Comparison of ENCODE assay signal across 8 cellular contexts in genomic region chr7:97026705-97027426, GRCh38. TPM values are rescaled to one million over a fixed set of nuclear protein-coding genes. Genes with fewer than 3 reads are reported as not detected.
DNase-seq lines count a peak whose midpoint lies in the region; ATAC-seq and TF ChIP-seq lines count a peak whose summit lies in the region.

No MANE protein-coding gene starts in this region.

- WGBS in tibial nerve, 2 donors, result 35 to 39% methylated on average over 17 of the region's 17 CpGs

- H3K27ac ChIP-seq in tibial nerve, result no peak overlapping the region

- no peak overlapping the region for H3K27ac Mint-ChIP-seq in activated CD4-positive, alpha-beta T cell treated with anti-CD3 and anti-CD28 coated beads, Interleukin-2, amount 10 ng/mL, durations not matched to agents 24 days and 14 days
- H3K27ac Mint-ChIP-seq in WTC11, result no peak overlapping the region

- peaks cover 0 to 51% (median 17%) of the 10 kb centered on the region in 4 donors for H3K4me1 ChIP-seq in tibial nerve

- no peak for TF ChIP-seq POLR2A in tibial nerve (IDR thresholded peaks at IDR 0.05)

- H3K4me3 Mint-ChIP-seq in activated CD4-positive, alpha-beta T cell treated with anti-CD3 and anti-CD28 coated beads, Interleukin-2, amount 10 ng/mL, durations not matched to agents 24 days and 14 days, result peak overlapping the region; percentile 41
- H3K4me3 Mint-ChIP-seq in WTC11, result peak overlapping the region; percentile 66

- H3K9me3 Mint-ChIP-seq in activated CD4-positive, alpha-beta T cell treated with anti-CD3 and anti-CD28 coated beads, Interleukin-2, amount 10 ng/mL, durations not matched to agents 24 days and 14 days, result peaks cover 19% of the 10 kb centered on the region
- H3K9me3 Mint-ChIP-seq in WTC11, result no peaks in the 10 kb centered on the region

- ATAC-seq in WTC11, result no peak

- H3K9me3 ChIP-seq in iPS-18c (ENCODE audit: control insufficient read depth, insufficient read depth, low read length) (peaks cover 4% of the 10 kb centered on the region), tibial nerve (no peaks in the 10 kb centered on the region)

- H3K36me3 Mint-ChIP-seq in activated CD4-positive, alpha-beta T cell treated with anti-CD3 and anti-CD28 coated beads, Interleukin-2, amount 10 ng/mL, durations not matched to agents 24 days and 14 days (ENCODE audit: low read depth), result no peaks in the 10 kb centered on the region
- no peaks in the 10 kb centered on the region for H3K36me3 Mint-ChIP-seq in WTC11

- TF ChIP-seq CTCF in WTC11 (IDR thresholded peaks at IDR 0.05) (no peak), tibial nerve (IDR thresholded peaks at IDR 0.05) (no peak)

- peaks cover 19% of the 10 kb centered on the region for H3K4me1 Mint-ChIP-seq in activated CD4-positive, alpha-beta T cell treated with anti-CD3 and anti-CD28 coated beads, Interleukin-2, amount 10 ng/mL, durations not matched to agents 24 days and 14 days
- H3K4me1 Mint-ChIP-seq in WTC11, result peaks cover 57% of the 10 kb centered on the region

- no peak for TF ChIP-seq EP300 in tibial nerve (IDR thresholded peaks at IDR 0.05)

- DNase-seq in activated CD4-positive, alpha-beta T cell treated with anti-CD3 and anti-CD28 coated beads, Interleukin-2, amount 10 ng/mL, durations not matched to agents 24 days and 14 days, result no peak
- DNase-seq in activated CD4-positive, alpha-beta T cell treated with anti-CD3 and anti-CD28 coated beads, Interleukin-2, amount 50 U/mL, for 48 hours, result no peak
- no peak for DNase-seq in WTC11 (ENCODE audit: low spot score)
- no peak for DNase-seq in tibial nerve (ENCODE audit: low spot score in 2 of 2)
- no peak for DNase-seq in stimulated activated CD4-positive, alpha-beta T cell treated with anti-CD3 and anti-CD28 coated beads, Interleukin-4, amount 100 ng/mL, for 4 hours
- DNase-seq in NCI-H510A (lab: John Stamatoyannopoulos, UW), result no peak
- no peak for DNase-seq in NCI-H526 (lab: John Stamatoyannopoulos, UW)

- peaks cover 0 to 52% of the 10 kb centered on the region in 2 donors for H3K27me3 ChIP-seq in tibial nerve

- CTCF ChIA-PET in WTC11 (lab: Charles Lee), result interaction anchor here (0.6 to 2.6 kb wide), 38 partner anchors 9 to 1127 kb away, joined by 3 to 49 read pairs (median 4); partner anchors contain the start of gene DLX6

- intact Hi-C loops in activated CD4-positive, alpha-beta T cell treated with anti-CD3 and anti-CD28 coated beads, Interleukin-2, amount 10 ng/mL, durations not matched to agents 24 days and 14 days (cut with micrococcal nuclease), result loop anchor here (1.0 to 10.0 kb wide), 6 partner anchors 21 to 1588 kb away; partner anchors contain the start of gene NPTX2

- no peaks in the 10 kb centered on the region for H3K36me3 ChIP-seq in tibial nerve

- H3K27me3 Mint-ChIP-seq in activated CD4-positive, alpha-beta T cell treated with anti-CD3 and anti-CD28 coated beads, Interleukin-2, amount 10 ng/mL, durations not matched to agents 24 days and 14 days, result peaks cover 71% of the 10 kb centered on the region
- H3K27me3 Mint-ChIP-seq in WTC11 (ENCODE audit: low read depth), result peaks cover 95% of the 10 kb centered on the region

- H3K4me3 ChIP-seq in iPS-18c (ENCODE audit: insufficient read depth, low read depth, low read length) (peak overlapping the region; percentile 45), tibial nerve (peak overlapping the region in 3 of 4 donors; percentile 34 to 39 (median 39))

- POLR2A ChIA-PET in WTC11 (lab: Charles Lee), result interaction anchor here (0.5 to 1.3 kb wide), 2 partner anchors 21 to 82 kb away, joined by 3 to 7 read pairs; partner anchors contain the start of gene DLX6

TF ChIP-seq in WTC11, 78 proteins besides CTCF, POLR2A, EP300 and RAD21:
- TF ChIP-seq EMX1 (CRISPR knock-in tag; IDR thresholded peaks at IDR 0.05), result no peak
- TF ChIP-seq OVOL2 (CRISPR knock-in tag; IDR thresholded peaks at IDR 0.05; ENCODE audit: borderline replicate concordance), result no peak
- no peak for TF ChIP-seq ZNF416 (CRISPR knock-in tag; IDR thresholded peaks at IDR 0.05)
- TF ChIP-seq ZNF138 (CRISPR knock-in tag; conservative IDR thresholded peaks at IDR 0.05), result no peak
- TF ChIP-seq TP53 (CRISPR knock-in tag; IDR thresholded peaks at IDR 0.05), result no peak
- no peak for TF ChIP-seq NFE2L1 (CRISPR knock-in tag; IDR thresholded peaks at IDR 0.05)
- no peak for TF ChIP-seq AR (CRISPR knock-in tag; IDR thresholded peaks at IDR 0.05)
- no peak for TF ChIP-seq ZNF512 (CRISPR knock-in tag; IDR thresholded peaks at IDR 0.05; ENCODE audit: borderline replicate concordance)
- TF ChIP-seq E2F5 (CRISPR knock-in tag; IDR thresholded peaks at IDR 0.05), result no peak
- no peak for TF ChIP-seq ESRRA (CRISPR knock-in tag; IDR thresholded peaks at IDR 0.05; ENCODE audit: borderline replicate concordance)
- no peak for TF ChIP-seq FOXJ3 (CRISPR knock-in tag; IDR thresholded peaks at IDR 0.05; ENCODE audit: borderline replicate concordance)
TF ChIP-seq in WTC11: peak in this region for 0.

RNA-seq across cellular contexts. Expression of gene DLX5, which starts 2.2 kb away (rescaled TPM):
- not detected in 2 replicates for total RNA-seq in activated CD4-positive, alpha-beta T cell treated with anti-CD3 and anti-CD28 coated beads, Interleukin-2, amount 10 ng/mL, durations not matched to agents 24 days and 14 days
- not detected in 3 replicates for total RNA-seq in WTC11 (2021)
- total RNA-seq in tibial nerve, result under 1 TPM in 1 of 4 donors, not detected in 3; 0.42 TPM

RNA-seq across cellular contexts. Expression of gene DLX6, which starts 21.5 kb away (rescaled TPM):
- total RNA-seq in activated CD4-positive, alpha-beta T cell treated with anti-CD3 and anti-CD28 coated beads, Interleukin-2, amount 10 ng/mL, durations not matched to agents 24 days and 14 days, result not detected in 2 replicates
- total RNA-seq in WTC11 (2021) (0.09 TPM in 1 of 3 replicates, not detected in the others), tibial nerve (not detected)
